Comparison of ENCODE assay signal across 9 cellular contexts in genomic region chr2:28276076-28276618, GRCh38.
A peak's percentile ranks its signal among the peaks of the same experiment; 100 is the strongest.
DNase-seq lines count a peak whose midpoint lies in the region; ATAC-seq and TF ChIP-seq lines count a peak whose summit lies in the region.
"Had no signal": no experiment of that assay in that cellular context is flagged by ENCODE, and none has a peak within 500 bp of the region (broad histone marks: within the 10 kb centered on the region; RNA-seq: fewer than 3 reads in every experiment).

No MANE protein-coding gene starts in this region.

- no peak overlapping the region for H3K4me2 ChIP-seq in MM.1S (ENCODE audit: low read depth, low read length)
- H3K4me2 ChIP-seq: BLaER1 had no signal

- peaks cover 37% of the 10 kb centered on the region for H3K4me1 Mint-ChIP-seq in activated CD4-positive, alpha-beta T cell treated with anti-CD3 and anti-CD28 coated beads, Interleukin-2, amount 10 ng/mL, durations not matched to agents 24 days and 14 days

- no peaks in the 10 kb centered on the region for H3K79me2 ChIP-seq in MM.1S (ENCODE audit: low read length)

- H3K4me1 ChIP-seq in MM.1S (ENCODE audit: low read length) = peaks cover 9% of the 10 kb centered on the region
- H3K4me1 ChIP-seq: BLaER1 had no signal

- no peaks in the 10 kb centered on the region for H3K9me3 Mint-ChIP-seq in activated CD4-positive, alpha-beta T cell treated with anti-CD3 and anti-CD28 coated beads, Interleukin-2, amount 10 ng/mL, durations not matched to agents 24 days and 14 days

- TF ChIP-seq CTCF in MM.1S (IDR thresholded peaks at IDR 0.05; ENCODE audit: low read length) = no peak

- H3K36me3 Mint-ChIP-seq in activated CD4-positive, alpha-beta T cell treated with anti-CD3 and anti-CD28 coated beads, Interleukin-2, amount 10 ng/mL, durations not matched to agents 24 days and 14 days (ENCODE audit: low read depth) = peaks cover 18% of the 10 kb centered on the region

- H3K27ac Mint-ChIP-seq in activated CD4-positive, alpha-beta T cell treated with anti-CD3 and anti-CD28 coated beads, Interleukin-2, amount 10 ng/mL, durations not matched to agents 24 days and 14 days = no peak overlapping the region

- ATAC-seq in HG03196 (IDR thresholded peaks at IDR 0.05; ENCODE audit: unreplicated experiment) (peak; percentile 49), HG03025 (IDR thresholded peaks at IDR 0.05; ENCODE audit: low FRiP score, unreplicated experiment) (no peak)

- H3K9me3 ChIP-seq in MM.1S (replicated peaks; ENCODE audit: insufficient read depth, low read length) = no peaks in the 10 kb centered on the region
- H3K9me3 ChIP-seq: BLaER1 had no signal

- no peaks in the 10 kb centered on the region for H3K36me3 ChIP-seq in MM.1S (replicated peaks; ENCODE audit: insufficient read depth, low read length)

- no peak overlapping the region for H3K4me3 Mint-ChIP-seq in activated CD4-positive, alpha-beta T cell treated with anti-CD3 and anti-CD28 coated beads, Interleukin-2, amount 10 ng/mL, durations not matched to agents 24 days and 14 days

- H4K20me1 ChIP-seq in MM.1S (ENCODE audit: insufficient read depth, low read length) = no peaks in the 10 kb centered on the region
- H4K20me1 ChIP-seq: BLaER1 had no signal

- H3K9me2 ChIP-seq in MM.1S (replicated peaks; ENCODE audit: insufficient read depth, low read length) = no peaks in the 10 kb centered on the region

- intact Hi-C loops in activated CD4-positive, alpha-beta T cell treated with anti-CD3 and anti-CD28 coated beads, Interleukin-2, amount 10 ng/mL, durations not matched to agents 24 days and 14 days (cut with micrococcal nuclease) = loop anchor here (1.0 to 10.0 kb wide), 5 partner anchors 24 to 504 kb away; partner anchors contain the start of genes FOSL2 and MRPL33

- no peak overlapping the region for H3K4me3 ChIP-seq in MM.1S (ENCODE audit: low read length)
- H3K4me3 ChIP-seq: BLaER1 had no signal

- no peak overlapping the region for H3K9ac ChIP-seq in MM.1S (ENCODE audit: low read length)
- H3K9ac ChIP-seq: BLaER1 had no signal

- H3K27me3 ChIP-seq in MM.1S (replicated peaks; ENCODE audit: insufficient read depth, low read length) = no peaks in the 10 kb centered on the region
- H3K27me3 ChIP-seq: BLaER1 had no signal

- H2AFZ ChIP-seq in MM.1S (ENCODE audit: low read length) = no peak overlapping the region

- DNase-seq in NCI-H345 (lab: John Stamatoyannopoulos, UW) (peak; percentile 45), NCI-H345 treated with DMSO at 0.1 percent for 48 hours (lab: John Stamatoyannopoulos, UW; ENCODE audit: unreplicated experiment) (no peak), globus pallidus (ENCODE audit: low spot score) (peak; percentile 5), MM.1S (no peak)
- DNase-seq in activated CD4-positive, alpha-beta T cell treated with anti-CD3 and anti-CD28 coated beads, Interleukin-2, amount 10 ng/mL, durations not matched to agents 24 days and 14 days = peak; percentile 66
- DNase-seq in stimulated activated CD4-positive, alpha-beta T cell treated with anti-CD3 and anti-CD28 coated beads, Interleukin-4, amount 100 ng/mL, for 4 hours = peak; percentile 15 to 38

- H3K27ac ChIP-seq in MM.1S (ENCODE audit: low read length) = no peak overlapping the region
- H3K27ac ChIP-seq: BLaER1 had no signal

- no peaks in the 10 kb centered on the region for H3K27me3 Mint-ChIP-seq in activated CD4-positive, alpha-beta T cell treated with anti-CD3 and anti-CD28 coated beads, Interleukin-2, amount 10 ng/mL, durations not matched to agents 24 days and 14 days

- H3F3A ChIP-seq in MM.1S (ENCODE audit: insufficient read depth, low read length) = no peaks in the 10 kb centered on the region

Comparison
In these comparisons a context has a peak if more than half of its experiments do, and no peak if none do; other contexts are left out.
1. DNase-seq: peak in NCI-H345 (single experiment), activated CD4-positive, alpha-beta T cell treated with anti-CD3 and anti-CD28 coated beads, Interleukin-2, amount 10 ng/mL, durations not matched to agents 24 days and 14 days (single experiment), globus pallidus (single experiment) and stimulated activated CD4-positive, alpha-beta T cell treated with anti-CD3 and anti-CD28 coated beads, Interleukin-4, amount 100 ng/mL, for 4 hours (2 of 2); none in NCI-H345 treated with DMSO at 0.1 percent for 48 hours (single experiment) and MM.1S (single experiment).